In the genomic region with DNA sequence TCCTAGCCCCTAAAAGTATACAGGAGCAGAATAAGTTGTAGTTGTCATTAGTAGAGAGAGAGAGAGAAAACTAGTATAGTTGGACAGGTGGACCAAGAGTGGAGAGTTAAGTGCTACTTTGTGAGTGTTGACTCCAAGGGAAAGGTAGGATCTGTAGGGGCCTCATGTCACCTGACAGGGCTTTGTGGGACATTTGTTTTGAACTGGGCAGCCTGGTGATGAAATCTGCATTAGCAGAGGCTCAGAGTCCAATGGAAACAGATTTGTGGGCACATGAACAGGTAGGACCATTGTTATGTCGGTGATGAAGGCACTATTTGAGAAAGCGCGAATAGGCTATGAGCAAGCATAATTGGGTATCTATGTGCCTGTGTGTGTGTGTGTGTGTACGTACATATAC, we compare ENCODE assay signal across 16 cellular contexts. TPM values are rescaled to one million over a fixed set of nuclear protein-coding genes. Genes with fewer than 3 reads are reported as not detected.
A peak's percentile ranks its signal among the peaks of the same experiment; 100 is the strongest.
DNase-seq lines count a peak whose midpoint lies in the region; ATAC-seq, FAIRE-seq and TF ChIP-seq lines count a peak whose summit lies in the region.
"Had no signal": no experiment of that assay in that cellular context is flagged by ENCODE, and none has a peak within 500 bp of the region (broad histone marks: within the 10 kb centered on the region; RNA-seq: fewer than 3 reads in every experiment).

No MANE protein-coding gene starts in this region.

- H3K4me1 ChIP-seq in HepG2 (ENCODE audit: insufficient read depth, low read length), result peaks cover 23% of the 10 kb centered on the region
- H3K4me1 ChIP-seq in right lobe of liver, result no peaks in the 10 kb centered on the region
- peaks cover 0 to 22% (median 3%) of the 10 kb centered on the region in 3 donors for H3K4me1 ChIP-seq in gastroesophageal sphincter
- H3K4me1 ChIP-seq in sigmoid colon, result peaks cover 0 to 39% (median 35%) of the 10 kb centered on the region in 4 donors
- H3K4me1 ChIP-seq: BLaER1 had no signal

- TF ChIP-seq POLR2A in HepG2 (IDR thresholded peaks at IDR 0.05; ENCODE audit: insufficient read depth in 1 of 2, low read depth in 2 of 2, low read length in 2 of 2) (no peak), right lobe of liver (IDR thresholded peaks at IDR 0.05) (no peak), gastroesophageal sphincter (IDR thresholded peaks at IDR 0.05) (no peak), sigmoid colon (IDR thresholded peaks at IDR 0.05) (no peak)

- FAIRE-seq in HepG2 (lab: Jason Lieb, UNC), result peak; percentile 37
- FAIRE-seq: D721Med, GM12891 had no signal

- H3K4me2 ChIP-seq in HepG2 (ENCODE audit: low read depth, low read length), result peak overlapping the region; percentile 11; the same call in 1 of the 2 replicates
- H3K4me2 ChIP-seq: BLaER1 had no signal

- in situ Hi-C loops in HepG2 (cut with HindIII; ENCODE audit: extremely low pct_ligation_motif_present, low pct_unique_long_range_greater_than_20kb), result no loop called here

- H2AFZ ChIP-seq in HepG2 (ENCODE audit: low read length), result no peak overlapping the region

- no peak overlapping the region for H3K4me3 Mint-ChIP-seq in stimulated activated naive B cell treated with anti-CD40 and anti-IgM and Interleukin-4, amounts not matched to agents 10 μg/mL and 1 μg/mL and 100 μg/mL, for 72 hours
- H3K4me3 Mint-ChIP-seq: CD8-positive, alpha-beta T cell had no signal

- H3K27ac ChIP-seq in HepG2 (ENCODE audit: extremely low read length, insufficient read depth, low read length) (no peak overlapping the region), right lobe of liver (no peak overlapping the region), gastroesophageal sphincter (peak overlapping the region in 3 of 4 donors; percentile 45 to 66 (median 63)), sigmoid colon (peak overlapping the region; percentile 43 to 80 (median 61))
- H3K27ac ChIP-seq: BLaER1 had no signal

- TF ChIP-seq RAD21 in HepG2 (CRISPR knock-in tag; IDR thresholded peaks at IDR 0.05), result no peak

- POLR2A ChIA-PET in HepG2 (lab: Yijun Ruan, JAX), result no interaction called here

- peaks cover 28 to 43% of the 10 kb centered on the region in 2 donors for H3K36me3 Mint-ChIP-seq in stimulated activated naive B cell treated with anti-CD40 and anti-IgM and Interleukin-4, amounts not matched to agents 10 μg/mL and 1 μg/mL and 100 μg/mL, for 72 hours

- TF ChIP-seq EP300 in HepG2 (IDR thresholded peaks at IDR 0.05; ENCODE audit: low read depth in 2 of 2, low read length in 2 of 2), result no peak
- TF ChIP-seq EP300 in HepG2 (CRISPR knock-in tag; IDR thresholded peaks at IDR 0.05; ENCODE audit: borderline replicate concordance), result no peak
- TF ChIP-seq EP300 in gastroesophageal sphincter (IDR thresholded peaks at IDR 0.05), result no peak
- no peak for TF ChIP-seq EP300 in sigmoid colon (IDR thresholded peaks at IDR 0.05)

- H3K9me3 ChIP-seq in HepG2 (ENCODE audit: low read length) (no peaks in the 10 kb centered on the region), right lobe of liver (no peaks in the 10 kb centered on the region), gastroesophageal sphincter (no peaks in the 10 kb centered on the region), sigmoid colon (no peaks in the 10 kb centered on the region)
- H3K9me3 ChIP-seq: BLaER1 had no signal

- intact Hi-C loops in HepG2 (cut with micrococcal nuclease; ENCODE audit: unreplicated experiment), result no loop called here
- intact Hi-C loops in right lobe of liver (cut with DNase I), result no loop called here
- intact Hi-C loops in sigmoid colon (cut with DNase I), result loop anchor here (5.0 kb wide), 2 partner anchors 105 to 195 kb away; partner anchors contain the start of gene RAB5A

- no peaks in the 10 kb centered on the region for H3K9me3 Mint-ChIP-seq in stimulated activated naive B cell treated with anti-CD40 and anti-IgM and Interleukin-4, amounts not matched to agents 10 μg/mL and 1 μg/mL and 100 μg/mL, for 72 hours
- H3K9me3 Mint-ChIP-seq: CD8-positive, alpha-beta T cell had no signal

- ATAC-seq in HepG2 (peak; percentile 85), right lobe of liver (no peak), gastroesophageal sphincter (no peak)
- no peak for ATAC-seq in stimulated activated naive B cell treated with anti-CD40 and anti-IgM and Interleukin-4, amounts not matched to agents 10 μg/mL and 1 μg/mL and 100 μg/mL, for 72 hours (replicated peaks)
- ATAC-seq: CD8-positive, alpha-beta T cell had no signal

- H3K79me2 ChIP-seq in HepG2 (ENCODE audit: insufficient read depth, low read length), result no peaks in the 10 kb centered on the region

- TF ChIP-seq CTCF in HepG2 (CRISPR knock-in tag; IDR thresholded peaks at IDR 0.05) (no peak), right lobe of liver (IDR thresholded peaks at IDR 0.05) (no peak), gastroesophageal sphincter (IDR thresholded peaks at IDR 0.05) (no peak), sigmoid colon (IDR thresholded peaks at IDR 0.05) (no peak)

- CTCF ChIA-PET in HepG2 (lab: Yijun Ruan, JAX; ENCODE audit: low intra/inter-chr PET ratio, low total read pairs), result no interaction called here

- H3K27ac Mint-ChIP-seq in stimulated activated naive B cell treated with anti-CD40 and anti-IgM and Interleukin-4, amounts not matched to agents 10 μg/mL and 1 μg/mL and 100 μg/mL, for 72 hours, result no peak overlapping the region
- H3K27ac Mint-ChIP-seq: CD8-positive, alpha-beta T cell had no signal

- H3K27me3 ChIP-seq in HepG2 (ENCODE audit: control insufficient read depth in 1 of 2, insufficient read depth in 2 of 2, low read length in 2 of 2) (no peaks in the 10 kb centered on the region), right lobe of liver (no peaks in the 10 kb centered on the region), gastroesophageal sphincter (no peaks in the 10 kb centered on the region), sigmoid colon (no peaks in the 10 kb centered on the region)
- H3K27me3 ChIP-seq: BLaER1 had no signal

- DNase-seq in HepG2 (ENCODE audit: low spot score) (peak; percentile 76), right lobe of liver (no peak), sigmoid colon (no peak), hepatic stellate cell (ENCODE audit: low spot score) (no peak)
- no peak for DNase-seq in stimulated activated naive B cell treated with anti-CD40 and anti-IgM and Interleukin-4, amounts not matched to agents 10 μg/mL and 1 μg/mL and 100 μg/mL, for 72 hours
- DNase-seq in activated CD4-positive, alpha-beta T cell treated with anti-CD3 and anti-CD28 coated beads for 4 hours, result no peak
- DNase-seq: CD8-positive, alpha-beta T cell; GOT3; MM.1S; NCI-H1436 treated with DMSO at 0.1 percent for 48 hours; NCI-H2029; NCI-H526 had no signal

- no peaks in the 10 kb centered on the region for H3K36me3 ChIP-seq in HepG2 (replicated peaks in 1 of 2; ENCODE audit: control insufficient read depth in 1 of 2, insufficient read depth in 2 of 2, low read length in 2 of 2)
- H3K36me3 ChIP-seq in right lobe of liver, result peaks cover 0 to 13% (median 0%) of the 10 kb centered on the region in 4 donors
- peaks cover 0 to 46% of the 10 kb centered on the region in 2 donors for H3K36me3 ChIP-seq in gastroesophageal sphincter
- H3K36me3 ChIP-seq in sigmoid colon, result peaks cover 0 to 9% (median 1%) of the 10 kb centered on the region in 4 donors

- H3K9ac ChIP-seq in HepG2 (ENCODE audit: insufficient read depth, low read depth, low read length), result no peak overlapping the region
- H3K9ac ChIP-seq: BLaER1 had no signal

- peaks cover 3 to 6% of the 10 kb centered on the region in 2 donors for H3K4me1 Mint-ChIP-seq in stimulated activated naive B cell treated with anti-CD40 and anti-IgM and Interleukin-4, amounts not matched to agents 10 μg/mL and 1 μg/mL and 100 μg/mL, for 72 hours

- H4K20me1 ChIP-seq in HepG2 (ENCODE audit: insufficient read depth, low read length), result no peaks in the 10 kb centered on the region
- H4K20me1 ChIP-seq: BLaER1 had no signal

- BruUV-seq in HepG2 (replicated peaks; lab: Mats Ljungman, UMichigan), result no TSS peak

- H3K4me3 ChIP-seq in HepG2 (replicated peaks in 1 of 3; ENCODE audit: insufficient read depth in 1 of 3, low read depth in 2 of 3, low read length in 3 of 3) (no peak overlapping the region), right lobe of liver (no peak overlapping the region), gastroesophageal sphincter (no peak overlapping the region), sigmoid colon (no peak overlapping the region)
- H3K4me3 ChIP-seq: BLaER1 had no signal

- H3K27me3 Mint-ChIP-seq in stimulated activated naive B cell treated with anti-CD40 and anti-IgM and Interleukin-4, amounts not matched to agents 10 μg/mL and 1 μg/mL and 100 μg/mL, for 72 hours, result no peaks in the 10 kb centered on the region

- 30% methylated on average over 4 of the region's 4 CpGs for WGBS in HepG2 (ENCODE audit: low lambda C conversion rate)
- 100% methylated on average over 4 of the region's 4 CpGs for WGBS in right lobe of liver (ENCODE audit: insufficient coverage, low coverage, low lambda C conversion rate, missing lambda C conversion rate)
- WGBS in gastroesophageal sphincter (ENCODE audit: low coverage in 1 of 2), 2 donors, result 81 to 91% methylated on average over 4 of the region's 4 CpGs
- 99% methylated on average over 4 of the region's 4 CpGs for WGBS in sigmoid colon, 2 donors

RNA-seq across cellular contexts. Expression of gene SGO1, which starts 43.5 kb away (rescaled TPM):
- total RNA-seq in HepG2 (2016; rRNA removed; fragmentation: Illumina TruSeq; extraction: Trizol) (16.1 and 23.8 TPM in 2 replicates), right lobe of liver (1 to 10 TPM in 1 of 6 experiments, under 1 TPM in 5; 0.20 to 1.1 (median 0.58) TPM), gastroesophageal sphincter (1 to 10 TPM in 1 of 4 donors, under 1 TPM in 1, not detected in 2; 0.54 to 2.2 TPM), sigmoid colon (1 to 10 TPM in 1 of 4 donors, under 1 TPM in 1, not detected in 2; 0.16 to 1.4 TPM)
- total RNA-seq in HepG2 (2016; cell fraction: cytosol; rRNA removed; fragmentation: Illumina TruSeq; extraction: Trizol; ENCODE audit: low read depth), result 6.4 and 6.9 TPM in 2 replicates
- 15.3 and 19.8 TPM in 2 replicates for total RNA-seq in HepG2 (2016; cell fraction: insoluble cytoplasmic fraction; rRNA removed; fragmentation: Illumina TruSeq; extraction: Trizol)
- 15.4 and 15.5 TPM in 2 replicates for total RNA-seq in HepG2 (2016; cell fraction: membrane; rRNA removed; fragmentation: Illumina TruSeq; extraction: Trizol)
- total RNA-seq in HepG2 (2016; cell fraction: nucleus; rRNA removed; fragmentation: Illumina TruSeq; extraction: Trizol), result 14.4 and 14.6 TPM in 2 replicates
- polyA plus RNA-seq in HepG2 (2011; rRNA removed) (1.4 and 2.1 TPM in 2 replicates), sigmoid colon (1 to 10 TPM in 2 of 3 donors, under 1 TPM in 1; 0.60 to 4.8 (median 2.3) TPM)
- polyA plus RNA-seq in HepG2 (2011; cell fraction: cytosol; rRNA removed), result 0.97 and 1.4 TPM in 2 replicates
- polyA plus RNA-seq in HepG2 (2011; cell fraction: nucleus; rRNA removed), result 0.50 and 1.2 TPM in 2 replicates
- polyA plus RNA-seq in HepG2 (2012), result 2.4 and 5.4 TPM in 2 replicates
- 4.9 and 5.5 TPM in 2 replicates for polyA plus RNA-seq in HepG2 (2016; cell fraction: cytosol; fragmentation: Illumina TruSeq; extraction: Trizol; ENCODE audit: low read depth)
- polyA plus RNA-seq in HepG2 (2016; cell fraction: insoluble cytoplasmic fraction; fragmentation: Illumina TruSeq; extraction: Trizol; ENCODE audit: low read depth), result 22.0 and 23.5 TPM in 2 replicates
- 8.3 and 10.1 TPM in 2 replicates for polyA plus RNA-seq in HepG2 (2016; cell fraction: membrane; fragmentation: Illumina TruSeq; extraction: Trizol; ENCODE audit: low read depth)
- 13.8 TPM in 2 replicates for polyA plus RNA-seq in HepG2 (2016; cell fraction: nucleus; fragmentation: Illumina TruSeq; extraction: Trizol; ENCODE audit: insufficient read depth, low read depth)
- 0.90 and 4.6 TPM in 2 replicates for polyA minus RNA-seq in HepG2 (2011; rRNA and poly(A)+ RNA removed; ENCODE audit: low replicate concordance)
- polyA minus RNA-seq in HepG2 (2011; cell fraction: cytosol; rRNA and poly(A)+ RNA removed), result 2.0 and 3.3 TPM in 2 replicates
- polyA minus RNA-seq in HepG2 (2011; cell fraction: nucleus; rRNA and poly(A)+ RNA removed), result 6.8 and 11.5 TPM in 2 replicates

Comparison
In these comparisons a context has a peak if more than half of its experiments do, and no peak if none do; other contexts are left out.
1. H3K27ac ChIP-seq: peak in gastroesophageal sphincter (3 of 4) and sigmoid colon (4 of 4); none in HepG2 (single experiment) and right lobe of liver (0 of 3).